11 cellular contexts compared by ENCODE assay signal in genomic region chr14:91869556-91869955, GRCh38. TPM values are rescaled to one million over a fixed set of nuclear protein-coding genes. Genes with fewer than 3 reads are reported as not detected.
DNase-seq lines count a peak whose midpoint lies in the region; ATAC-seq, FAIRE-seq and TF ChIP-seq lines count a peak whose summit lies in the region.
"Had no signal": no experiment of that assay in that cellular context is flagged by ENCODE, and none has a peak within 500 bp of the region (broad histone marks: within the 10 kb centered on the region; RNA-seq: fewer than 3 reads in every experiment).

No MANE protein-coding gene starts in this region.

- FAIRE-seq in HepG2 (lab: Jason Lieb, UNC): peak; percentile 44
- FAIRE-seq: H1 had no signal

- H2AFZ ChIP-seq in HepG2 (ENCODE audit: low read length) (no peak overlapping the region), MM.1S (ENCODE audit: low read length) (no peak overlapping the region)

- no peak for ATAC-seq in stimulated activated naive CD8-positive, alpha-beta T cell treated with anti-CD3 and anti-CD28 coated beads, Interleukin-15, Interleukin-2, amounts not matched to agents 100 U/mL and 50 U/mL, for 24 hours
- ATAC-seq in activated T-helper 17 cell treated with anti-CD3 and anti-CD28 coated beads, Interleukin-2, amount 50 U/mL, for 72 hours (replicated peaks): no peak
- ATAC-seq in HepG2 (peak; percentile 78), upper lobe of right lung (no peak)

- TF ChIP-seq RAD21 in HepG2 (CRISPR knock-in tag; IDR thresholded peaks at IDR 0.05): no peak

- H3K36me3 Mint-ChIP-seq in stimulated activated naive CD8-positive, alpha-beta T cell treated with anti-CD3 and anti-CD28 coated beads, Interleukin-15, Interleukin-2, amounts not matched to agents 100 ng/mL and 50 ng/mL, for 24 hours (ENCODE audit: low read depth): no peaks in the 10 kb centered on the region
- peaks cover 9% of the 10 kb centered on the region for H3K36me3 Mint-ChIP-seq in activated T-helper 17 cell treated with anti-CD3 and anti-CD28 coated beads, Interleukin-2, amount 50 U/mL, for 72 hours (ENCODE audit: low read depth)

- H3K27me3 Mint-ChIP-seq in stimulated activated naive CD8-positive, alpha-beta T cell treated with anti-CD3 and anti-CD28 coated beads, Interleukin-15, Interleukin-2, amounts not matched to agents 100 ng/mL and 50 ng/mL, for 24 hours: no peaks in the 10 kb centered on the region
- H3K27me3 Mint-ChIP-seq in activated T-helper 17 cell treated with anti-CD3 and anti-CD28 coated beads, Interleukin-2, amount 50 U/mL, for 72 hours: no peaks in the 10 kb centered on the region

- peak overlapping the region; percentile 82 for H3K27ac Mint-ChIP-seq in stimulated activated naive CD8-positive, alpha-beta T cell treated with anti-CD3 and anti-CD28 coated beads, Interleukin-15, Interleukin-2, amounts not matched to agents 100 ng/mL and 50 ng/mL, for 24 hours
- peak overlapping the region; percentile 68 for H3K27ac Mint-ChIP-seq in activated T-helper 17 cell treated with anti-CD3 and anti-CD28 coated beads, Interleukin-2, amount 50 U/mL, for 72 hours

- no peak for DNase-seq in stimulated activated naive CD8-positive, alpha-beta T cell treated with anti-CD3 and anti-CD28 coated beads, Interleukin-15, Interleukin-2, amounts not matched to agents 100 U/mL and 50 U/mL, for 24 hours
- DNase-seq in HepG2 (ENCODE audit: low spot score) (peak; percentile 12), upper lobe of right lung (no peak), MM.1S (no peak), SHP77 treated with DMSO at 0.1 percent for 48 hours (lab: John Stamatoyannopoulos, UW) (no peak), hippocampal formation (lab: John Stamatoyannopoulos, UW) (no peak)
- DNase-seq: caudate nucleus, NCI-H187 treated with DMSO at 0.1 percent for 48 hours had no signal

- H3K9me2 ChIP-seq in MM.1S (replicated peaks; ENCODE audit: insufficient read depth, low read length): no peaks in the 10 kb centered on the region

- H4K20me1 ChIP-seq in HepG2 (ENCODE audit: insufficient read depth, low read length): no peaks in the 10 kb centered on the region
- no peaks in the 10 kb centered on the region for H4K20me1 ChIP-seq in MM.1S (ENCODE audit: insufficient read depth, low read length)

- H3K9me3 Mint-ChIP-seq in stimulated activated naive CD8-positive, alpha-beta T cell treated with anti-CD3 and anti-CD28 coated beads, Interleukin-15, Interleukin-2, amounts not matched to agents 100 ng/mL and 50 ng/mL, for 24 hours: no peaks in the 10 kb centered on the region
- H3K9me3 Mint-ChIP-seq in activated T-helper 17 cell treated with anti-CD3 and anti-CD28 coated beads, Interleukin-2, amount 50 U/mL, for 72 hours: no peaks in the 10 kb centered on the region

- TF ChIP-seq CTCF in HepG2 (CRISPR knock-in tag; IDR thresholded peaks at IDR 0.05): no peak
- no peak for TF ChIP-seq CTCF in upper lobe of right lung (IDR thresholded peaks at IDR 0.05)
- no peak for TF ChIP-seq CTCF in MM.1S (IDR thresholded peaks at IDR 0.05; ENCODE audit: low read length)

- H3K79me2 ChIP-seq in HepG2 (ENCODE audit: insufficient read depth, low read length): no peaks in the 10 kb centered on the region
- H3K79me2 ChIP-seq in MM.1S (ENCODE audit: low read length): no peaks in the 10 kb centered on the region

- H3K36me3 ChIP-seq in HepG2 (replicated peaks in 1 of 2; ENCODE audit: control insufficient read depth in 1 of 2, insufficient read depth in 2 of 2, low read length in 2 of 2) (no peaks in the 10 kb centered on the region), upper lobe of right lung (no peaks in the 10 kb centered on the region), MM.1S (replicated peaks; ENCODE audit: insufficient read depth, low read length) (no peaks in the 10 kb centered on the region)

- no peak overlapping the region for H3K9ac ChIP-seq in HepG2 (ENCODE audit: insufficient read depth, low read depth, low read length)
- H3K9ac ChIP-seq in MM.1S (ENCODE audit: low read length): no peak overlapping the region

- peaks cover 21% of the 10 kb centered on the region for H3K4me1 ChIP-seq in HepG2 (ENCODE audit: insufficient read depth, low read length)
- peaks cover 56% of the 10 kb centered on the region for H3K4me1 ChIP-seq in upper lobe of right lung
- peaks cover 11% of the 10 kb centered on the region; the same call in 1 of the 2 replicates for H3K4me1 ChIP-seq in MM.1S (ENCODE audit: low read length)

- H3K4me2 ChIP-seq in HepG2 (ENCODE audit: low read depth, low read length) (peak overlapping the region; percentile 36), MM.1S (ENCODE audit: low read depth, low read length) (no peak overlapping the region)

- H3K27ac ChIP-seq in HepG2 (ENCODE audit: extremely low read length, insufficient read depth, low read length) (no peak overlapping the region), upper lobe of right lung (peak overlapping the region; percentile 86), MM.1S (ENCODE audit: low read length) (no peak overlapping the region)

- H3K4me3 ChIP-seq in HepG2 (replicated peaks in 1 of 3; ENCODE audit: insufficient read depth in 1 of 3, low read depth in 2 of 3, low read length in 3 of 3) (no peak overlapping the region; a peak in 1 of 6 replicates), upper lobe of right lung (no peak overlapping the region), MM.1S (ENCODE audit: low read length) (no peak overlapping the region)

- 0 out of 5 replicates have a peak, but pooled peaks cover 0 to 3% of the 10 kb centered on the region in 2 experiments for H3K27me3 ChIP-seq in HepG2 (ENCODE audit: control insufficient read depth in 1 of 2, insufficient read depth in 2 of 2, low read length in 2 of 2)
- H3K27me3 ChIP-seq in upper lobe of right lung: no peaks in the 10 kb centered on the region
- H3K27me3 ChIP-seq in MM.1S (replicated peaks; ENCODE audit: insufficient read depth, low read length): no peaks in the 10 kb centered on the region; the same call in 1 of the 2 replicates

- CTCF ChIA-PET in HepG2 (lab: Yijun Ruan, JAX; ENCODE audit: low intra/inter-chr PET ratio, low total read pairs): no interaction called here

- TF ChIP-seq EP300 in HepG2 (IDR thresholded peaks at IDR 0.05; ENCODE audit: low read depth in 2 of 2, low read length in 2 of 2): no peak
- no peak for TF ChIP-seq EP300 in HepG2 (CRISPR knock-in tag; IDR thresholded peaks at IDR 0.05; ENCODE audit: borderline replicate concordance)

- no peak for TF ChIP-seq POLR2A in HepG2 (IDR thresholded peaks at IDR 0.05; ENCODE audit: insufficient read depth in 1 of 2, low read depth in 2 of 2, low read length in 2 of 2)

- H3K4me1 Mint-ChIP-seq in stimulated activated naive CD8-positive, alpha-beta T cell treated with anti-CD3 and anti-CD28 coated beads, Interleukin-15, Interleukin-2, amounts not matched to agents 100 ng/mL and 50 ng/mL, for 24 hours (ENCODE audit: low read depth): peaks cover 97% of the 10 kb centered on the region
- peaks cover 60% of the 10 kb centered on the region for H3K4me1 Mint-ChIP-seq in activated T-helper 17 cell treated with anti-CD3 and anti-CD28 coated beads, Interleukin-2, amount 50 U/mL, for 72 hours

- in situ Hi-C loops in HepG2 (cut with HindIII; ENCODE audit: extremely low pct_ligation_motif_present, low pct_unique_long_range_greater_than_20kb): no loop called here

- BruUV-seq in HepG2 (replicated peaks; lab: Mats Ljungman, UMichigan): no TSS peak

- peaks cover 7% of the 10 kb centered on the region; the same call in 1 of the 2 replicates for H3F3A ChIP-seq in MM.1S (ENCODE audit: insufficient read depth, low read length)

- intact Hi-C loops in HepG2 (cut with micrococcal nuclease; ENCODE audit: unreplicated experiment): no loop called here
- intact Hi-C loops in upper lobe of right lung (cut with DNase I): no loop called here

- WGBS in HepG2 (ENCODE audit: low lambda C conversion rate): 22% methylated on average over 8 of the region's 8 CpGs

- POLR2A ChIA-PET in HepG2 (lab: Yijun Ruan, JAX): no interaction called here

- no peaks in the 10 kb centered on the region for H3K9me3 ChIP-seq in HepG2 (ENCODE audit: low read length)
- no peaks in the 10 kb centered on the region for H3K9me3 ChIP-seq in upper lobe of right lung
- no peaks in the 10 kb centered on the region for H3K9me3 ChIP-seq in MM.1S (replicated peaks; ENCODE audit: insufficient read depth, low read length)

- H3K4me3 Mint-ChIP-seq in stimulated activated naive CD8-positive, alpha-beta T cell treated with anti-CD3 and anti-CD28 coated beads, Interleukin-15, Interleukin-2, amounts not matched to agents 100 ng/mL and 50 ng/mL, for 24 hours: peak overlapping the region; percentile 73
- peak overlapping the region; percentile 89 for H3K4me3 Mint-ChIP-seq in activated T-helper 17 cell treated with anti-CD3 and anti-CD28 coated beads, Interleukin-2, amount 50 U/mL, for 72 hours

TF ChIP-seq in HepG2, 621 proteins besides CTCF, POLR2A, EP300 and RAD21 (continues in another document):
- TF ChIP-seq GZF1 (CRISPR knock-in tag; IDR thresholded peaks at IDR 0.05) (no peak), ZNF619 (CRISPR knock-in tag; IDR thresholded peaks at IDR 0.05) (no peak)

RNA-seq across cellular contexts. Expression of gene TC2N, which starts 2.2 kb away (rescaled TPM):
- 10 to 100 TPM; 39.2 to 81.2 TPM for total RNA-seq in activated T-helper 17 cell treated with anti-CD3 and anti-CD28 coated beads, Interleukin-2, amount 50 U/mL, for 72 hours
- total RNA-seq in HepG2 (2016; rRNA removed; fragmentation: Illumina TruSeq; extraction: Trizol) (not detected in 2 replicates), upper lobe of right lung (56.7 TPM)
- total RNA-seq in HepG2 (2016; cell fraction: cytosol; rRNA removed; fragmentation: Illumina TruSeq; extraction: Trizol; ENCODE audit: low read depth): not detected in 2 replicates
- not detected in 2 replicates for total RNA-seq in HepG2 (2016; cell fraction: insoluble cytoplasmic fraction; rRNA removed; fragmentation: Illumina TruSeq; extraction: Trizol)
- total RNA-seq in HepG2 (2016; cell fraction: membrane; rRNA removed; fragmentation: Illumina TruSeq; extraction: Trizol): not detected in 2 replicates
- total RNA-seq in HepG2 (2016; cell fraction: nucleus; rRNA removed; fragmentation: Illumina TruSeq; extraction: Trizol): not detected in 2 replicates
- polyA plus RNA-seq in HepG2 (2011; rRNA removed): 0.03 TPM in 1 of 2 replicates, not detected in the other
- polyA plus RNA-seq in HepG2 (2011; cell fraction: cytosol; rRNA removed): 0.14 TPM in 1 of 2 replicates, not detected in the other
- not detected in 2 replicates for polyA plus RNA-seq in HepG2 (2011; cell fraction: nucleus; rRNA removed)
- polyA plus RNA-seq in HepG2 (2012): 0.05 TPM in 1 of 2 replicates, not detected in the other
- polyA plus RNA-seq in HepG2 (2016; cell fraction: cytosol; fragmentation: Illumina TruSeq; extraction: Trizol; ENCODE audit: low read depth): not detected in 2 replicates
- not detected in 2 replicates for polyA plus RNA-seq in HepG2 (2016; cell fraction: insoluble cytoplasmic fraction; fragmentation: Illumina TruSeq; extraction: Trizol; ENCODE audit: low read depth)
- not detected in 2 replicates for polyA plus RNA-seq in HepG2 (2016; cell fraction: membrane; fragmentation: Illumina TruSeq; extraction: Trizol; ENCODE audit: low read depth)
- not detected in 2 replicates for polyA plus RNA-seq in HepG2 (2016; cell fraction: nucleus; fragmentation: Illumina TruSeq; extraction: Trizol; ENCODE audit: insufficient read depth, low read depth)
- 9.2 TPM in 1 of 2 replicates, not detected in the other for polyA minus RNA-seq in HepG2 (2011; rRNA and poly(A)+ RNA removed; ENCODE audit: low replicate concordance)
- polyA minus RNA-seq in HepG2 (2011; cell fraction: cytosol; rRNA and poly(A)+ RNA removed): not detected in 2 replicates
- 0.26 TPM in 1 of 2 replicates, not detected in the other for polyA minus RNA-seq in HepG2 (2011; cell fraction: nucleus; rRNA and poly(A)+ RNA removed)

Comparison
In these comparisons a context has a peak if more than half of its experiments do, and no peak if none do; other contexts are left out.
1. RNA of gene TC2N, which starts 2.2 kb away (total RNA-seq): 39.2 to 81.2 TPM in activated T-helper 17 cell treated with anti-CD3 and anti-CD28 coated beads, Interleukin-2, amount 50 U/mL, for 72 hours and 56.7 TPM in upper lobe of right lung (single experiment); not detected in HepG2; every median in the first group is over 10 times any median in the second.